In genomic region chr17:54900457-54901229, GRCh38 we compare ENCODE assay signal across 8 cellular contexts. TPM values are rescaled to one million over a fixed set of nuclear protein-coding genes. Genes with fewer than 3 reads are reported as not detected.
DNase-seq lines count a peak whose midpoint lies in the region; ATAC-seq lines count a peak whose summit lies in the region.

Gene TOM1L1, plus strand, starts transcription at chr17:54900852. Its CDS starts 14 bp downstream, at chr17:54900866.

- no peaks in the 10 kb centered on the region for H3K36me3 ChIP-seq in adipocyte (ENCODE audit: control insufficient read depth, insufficient read depth, low read length, severe bottlenecking)

- DNase-seq in COLO668 (lab: John Stamatoyannopoulos, UW; ENCODE audit: unreplicated experiment) (peak; percentile 89), NCI-H748 treated with DMSO at 0.1 percent for 48 hours (lab: John Stamatoyannopoulos, UW) (peak; percentile 72), adipocyte (ENCODE audit: low read depth) (peak; percentile 91), cardiac septum (ENCODE audit: low spot score) (peak; percentile 77), posterior cingulate gyrus (peak; percentile 33 to 96 (median 72)), immature natural killer cell (no peak)

- H3K27me3 Mint-ChIP-seq in immature natural killer cell (ENCODE audit: low read depth in 3 of 3): peaks cover 2 to 15% (median 6%) of the 10 kb centered on the region in 3 donors

- peaks cover 28% of the 10 kb centered on the region for H3K27me3 ChIP-seq in adipocyte (replicated peaks; ENCODE audit: control insufficient read depth, insufficient read depth, low read length)

- peak within 1 kb of the TSS; percentile 58 for H3K9ac ChIP-seq in adipocyte (ENCODE audit: low read length)

- ATAC-seq in GM19397 (IDR thresholded peaks at IDR 0.05; ENCODE audit: unreplicated experiment) (peak; percentile 88), HG03565 (IDR thresholded peaks at IDR 0.05; ENCODE audit: unreplicated experiment) (peak; percentile 72)

- peak within 1 kb of the TSS in 1 of 5 donors; percentile 16 for H3K4me3 Mint-ChIP-seq in immature natural killer cell

- H3K36me3 Mint-ChIP-seq in immature natural killer cell: no peaks in the 10 kb centered on the region

- peak within 1 kb of the TSS; percentile 80 for H3K4me3 ChIP-seq in adipocyte (ENCODE audit: low read length)

- H3K4me1 ChIP-seq in adipocyte (ENCODE audit: control insufficient read depth, insufficient read depth, low read length): no peaks in the 10 kb centered on the region

- H3K27ac Mint-ChIP-seq in immature natural killer cell: no peak within 1 kb of the TSS

- H3K9me3 ChIP-seq in adipocyte (ENCODE audit: control insufficient read depth, low read length): no peaks in the 10 kb centered on the region

- no peaks in the 10 kb centered on the region for H3K4me1 Mint-ChIP-seq in immature natural killer cell

- intact Hi-C loops in cardiac septum (cut with DNase I): no loop called here
- intact Hi-C loops in posterior cingulate gyrus (cut with DNase I): loop anchor here (2.0 kb wide), 1 partner anchor 68 kb away; the partner anchor contains the start of genes COX11 and STXBP4

- H3K9me3 Mint-ChIP-seq in immature natural killer cell: peaks cover 0 to 3% (median 0%) of the 10 kb centered on the region in 6 donors

RNA-seq across cellular contexts. Expression of gene TOM1L1, which starts in this region (rescaled TPM):
- total RNA-seq in cardiac septum: 9.6 TPM
- not detected for polyA plus RNA-seq in immature natural killer cell

Comparison
In these comparisons a context has a peak if more than half of its experiments do, and no peak if none do; other contexts are left out.
1. DNase-seq: peak in COLO668 (single experiment), NCI-H748 treated with DMSO at 0.1 percent for 48 hours (single experiment), adipocyte (single experiment), cardiac septum (single experiment) and posterior cingulate gyrus (10 of 10); none in immature natural killer cell (0 of 3).